Comparison of ENCODE assay signal across 11 cellular contexts in genomic region chr6:107740496-107741190, GRCh38.
DNase-seq lines count a peak whose midpoint lies in the region; ATAC-seq, FAIRE-seq and TF ChIP-seq lines count a peak whose summit lies in the region.
"Had no signal": no experiment of that assay in that cellular context is flagged by ENCODE, and none has a peak within 500 bp of the region (broad histone marks: within the 10 kb centered on the region; RNA-seq: fewer than 3 reads in every experiment).

No MANE protein-coding gene starts in this region.

- no peak for TF ChIP-seq RAD21 in SK-N-SH (IDR thresholded peaks at IDR 0.05; ENCODE audit: low read length)

- DNase-seq in CD4-positive, alpha-beta memory T cell: peak in 3 of 5 donors; percentile 33 to 42 (median 39)
- DNase-seq in T-helper 17 cell (no peak), memory B cell (ENCODE audit: low spot score in 2 of 2) (no peak), tibial artery (no peak), GM10266 (ENCODE audit: extremely low spot score) (no peak), SK-N-SH (no peak), pancreas (no peak)

- peaks cover 0 to 5% (median 0%) of the 10 kb centered on the region in 8 donors for H3K9me3 Mint-ChIP-seq in CD4-positive, alpha-beta memory T cell
- H3K9me3 Mint-ChIP-seq in memory B cell: no peaks in the 10 kb centered on the region

- H3K4me3 Mint-ChIP-seq in CD4-positive, alpha-beta memory T cell: peak overlapping the region; percentile 75 to 91 (median 80)
- peak overlapping the region; percentile 89 for H3K4me3 Mint-ChIP-seq in T-helper 17 cell
- peak overlapping the region; percentile 86 for H3K4me3 Mint-ChIP-seq in memory B cell

- CTCF ChIA-PET in CD4-positive, alpha-beta memory T cell (lab: Charles Lee; ENCODE audit: partially characterized antibody): interaction anchor here (0.8 to 3.9 kb wide), 16 partner anchors 9 to 126 kb away, joined by 3 to 35 read pairs (median 6); partner anchors contain the start of gene SCML4
- CTCF ChIA-PET in SK-N-SH (lab: Yijun Ruan, JAX): interaction anchor here (1.1 to 1.8 kb wide), 2 partner anchors 64 to 108 kb away, joined by 3 to 5 read pairs; no protein-coding TSS in a partner anchor

- no peak for FAIRE-seq in pancreas (lab: Jason Lieb, UNC)
- FAIRE-seq: G401.6, islet of Langerhans had no signal

- no peaks in the 10 kb centered on the region for H3K27me3 ChIP-seq in CD4-positive, alpha-beta memory T cell (ENCODE audit: insufficient read depth, low read length)
- H3K27me3 ChIP-seq in tibial artery (peaks cover 0 to 4% of the 10 kb centered on the region in 2 donors), SK-N-SH (ENCODE audit: insufficient read depth) (0 out of 2 replicates have a peak, but pooled peaks cover 13% of the 10 kb centered on the region), pancreas (no peaks in the 10 kb centered on the region)

- H3K27me3 Mint-ChIP-seq in CD4-positive, alpha-beta memory T cell: no peaks in the 10 kb centered on the region
- H3K27me3 Mint-ChIP-seq in T-helper 17 cell (no peaks in the 10 kb centered on the region), memory B cell (no peaks in the 10 kb centered on the region)

- no peak for TF ChIP-seq EP300 in SK-N-SH (IDR thresholded peaks at IDR 0.05; ENCODE audit: borderline replicate concordance in 1 of 2, low read depth in 1 of 2, low read length in 1 of 2)

- H3F3A ChIP-seq in SK-N-SH (replicated peaks; ENCODE audit: insufficient read depth): no peaks in the 10 kb centered on the region

- no peaks in the 10 kb centered on the region for H3K9me2 ChIP-seq in SK-N-SH

- no peak overlapping the region for H2AFZ ChIP-seq in SK-N-SH (ENCODE audit: low read depth)

- H3K27ac Mint-ChIP-seq in CD4-positive, alpha-beta memory T cell: peak overlapping the region; percentile 89 to 96 (median 92)
- H3K27ac Mint-ChIP-seq in T-helper 17 cell: peak overlapping the region; percentile 98
- peak overlapping the region; percentile 89 for H3K27ac Mint-ChIP-seq in memory B cell

- peaks cover 75 to 86% (median 79%) of the 10 kb centered on the region in 4 donors for H3K4me1 Mint-ChIP-seq in CD4-positive, alpha-beta memory T cell
- H3K4me1 Mint-ChIP-seq in T-helper 17 cell (peaks cover 63% of the 10 kb centered on the region), memory B cell (peaks cover 31% of the 10 kb centered on the region)

- peak overlapping the region; percentile 63 for H3K27ac ChIP-seq in CD4-positive, alpha-beta memory T cell (ENCODE audit: low read depth, low read length)
- H3K27ac ChIP-seq in tibial artery (no peak overlapping the region), SK-N-SH (ENCODE audit: low read depth in 2 of 2, low read length in 1 of 2) (no peak overlapping the region), pancreas (no peak overlapping the region)

- POLR2A ChIA-PET in CD4-positive, alpha-beta memory T cell (lab: Charles Lee; ENCODE audit: partially characterized antibody): interaction anchor here (0.8 to 8.7 kb wide), 15 partner anchors 9 to 107 kb away, joined by 3 to 205 read pairs (median 10); partner anchors contain the start of gene SCML4
- POLR2A ChIA-PET in SK-N-SH (lab: Yijun Ruan, JAX): no interaction called here

- H3K36me3 Mint-ChIP-seq in CD4-positive, alpha-beta memory T cell: peaks cover 58 to 61% of the 10 kb centered on the region in 2 donors
- H3K36me3 Mint-ChIP-seq in T-helper 17 cell (ENCODE audit: low read depth) (peaks cover 13% of the 10 kb centered on the region), memory B cell (peaks cover 39% of the 10 kb centered on the region)

- H3K4me2 ChIP-seq in SK-N-SH: no peak overlapping the region

- peak overlapping the region; percentile 21 to 60 for H3K4me3 ChIP-seq in CD4-positive, alpha-beta memory T cell (ENCODE audit: low read length in 2 of 2)
- H3K4me3 ChIP-seq in tibial artery (no peak overlapping the region), SK-N-SH (ENCODE audit: low read depth in 2 of 2, low read length in 1 of 2) (no peak overlapping the region), pancreas (no peak overlapping the region)
- H3K4me3 ChIP-seq: HAP-1 had no signal

- intact Hi-C loops in CD4-positive, alpha-beta memory T cell (cut with micrococcal nuclease): loop anchor here (2.0 kb wide), 1 partner anchor 16 kb away; no protein-coding TSS in a partner anchor
- intact Hi-C loops in tibial artery (cut with DNase I; ENCODE audit: low total_unique reads): no loop called here
- intact Hi-C loops in pancreas (cut with DNase I): no loop called here

- no peaks in the 10 kb centered on the region for H4K20me1 ChIP-seq in SK-N-SH (ENCODE audit: insufficient read depth)

- H3K4me1 ChIP-seq in CD4-positive, alpha-beta memory T cell (ENCODE audit: insufficient read depth, low read length): peaks cover 74% of the 10 kb centered on the region
- H3K4me1 ChIP-seq in tibial artery (no peaks in the 10 kb centered on the region), SK-N-SH (ENCODE audit: control insufficient read depth in 1 of 2, insufficient read depth in 2 of 2, low read depth in 1 of 2, low read length in 1 of 2) (peaks cover 0 to 2% of the 10 kb centered on the region in 2 experiments; a peak in 1 of 4 replicates), pancreas (no peaks in the 10 kb centered on the region)
- H3K4me1 ChIP-seq: HAP-1 had no signal

- no peaks in the 10 kb centered on the region for H3K9me3 ChIP-seq in CD4-positive, alpha-beta memory T cell (ENCODE audit: control insufficient read depth in 1 of 2, low read length in 2 of 2)
- H3K9me3 ChIP-seq in T-helper 17 cell (ENCODE audit: control insufficient read depth, low read length, poor library complexity, severe bottlenecking): peaks cover 3% of the 10 kb centered on the region
- no peaks in the 10 kb centered on the region for H3K9me3 ChIP-seq in tibial artery
- no peaks in the 10 kb centered on the region for H3K9me3 ChIP-seq in SK-N-SH
- H3K9me3 ChIP-seq in pancreas: no peaks in the 10 kb centered on the region
- H3K9me3 ChIP-seq: HAP-1 had no signal

- 54% methylated on average over 9 of the region's 9 CpGs for WGBS in SK-N-SH (ENCODE audit: low lambda C conversion rate)
- WGBS in pancreas, 2 donors: 80 to 85% methylated on average over 9 of the region's 9 CpGs

- ATAC-seq in GM19328 (IDR thresholded peaks at IDR 0.05; ENCODE audit: unreplicated experiment) (peak; percentile 51), T-helper 17 cell (peak; percentile 13), memory B cell (ENCODE audit: low read depth) (peak; percentile 80), pancreas (no peak)

- no peaks in the 10 kb centered on the region for H3K79me2 ChIP-seq in SK-N-SH (ENCODE audit: insufficient read depth)

- no peak overlapping the region for H3K9ac ChIP-seq in SK-N-SH

- H3K36me3 ChIP-seq in CD4-positive, alpha-beta memory T cell (ENCODE audit: insufficient read depth, low read length): peaks cover 11% of the 10 kb centered on the region
- no peaks in the 10 kb centered on the region for H3K36me3 ChIP-seq in tibial artery
- no peaks in the 10 kb centered on the region for H3K36me3 ChIP-seq in SK-N-SH (replicated peaks in 1 of 2; ENCODE audit: control insufficient read depth in 1 of 2, insufficient read depth in 2 of 2, low read length in 1 of 2)
- no peaks in the 10 kb centered on the region for H3K36me3 ChIP-seq in pancreas
- H3K36me3 ChIP-seq: HAP-1 had no signal

- TF ChIP-seq CTCF in tibial artery (IDR thresholded peaks at IDR 0.05) (no peak), GM10266 (IDR thresholded peaks at IDR 0.05; ENCODE audit: control insufficient read depth, insufficient read depth, low read depth, missing control alignments) (no peak), SK-N-SH (IDR thresholded peaks at IDR 0.05) (no peak), pancreas (IDR thresholded peaks at IDR 0.05) (no peak)

TF ChIP-seq in SK-N-SH, 30 proteins besides CTCF, POLR2A, EP300 and RAD21:
- TF ChIP-seq MAX (IDR thresholded peaks at IDR 0.05; ENCODE audit: low read depth) (no peak), POLR2AphosphoS5 (IDR thresholded peaks at IDR 0.05; ENCODE audit: low read depth, low read length) (no peak), CHD2 (IDR thresholded peaks at IDR 0.05; ENCODE audit: low read length, partially characterized antibody) (no peak), NFIC (IDR thresholded peaks at IDR 0.05; ENCODE audit: borderline replicate concordance) (no peak), ELF1 (IDR thresholded peaks at IDR 0.05) (no peak), SMC3 (IDR thresholded peaks at IDR 0.05; ENCODE audit: low read depth, low read length) (no peak), MXI1 (IDR thresholded peaks at IDR 0.05; ENCODE audit: low read depth, low read length) (no peak), ZBTB33 (IDR thresholded peaks at IDR 0.05; ENCODE audit: borderline replicate concordance, low read depth) (no peak), JUND (IDR thresholded peaks at IDR 0.05) (no peak), FOXJ3 (CRISPR knock-in tag; IDR thresholded peaks at IDR 0.05) (no peak), EZH2phosphoT487 (IDR thresholded peaks at IDR 0.05; ENCODE audit: borderline replicate concordance, low read depth) (no peak)
TF ChIP-seq in SK-N-SH: peak in this region for 0.

Comparison
In these comparisons a context has a peak if more than half of its experiments do, and no peak if none do; other contexts are left out.
1. DNase-seq: peak in CD4-positive, alpha-beta memory T cell (3 of 5); none in T-helper 17 cell (0 of 3), memory B cell (0 of 2), tibial artery (0 of 2), GM10266 (single experiment), SK-N-SH (single experiment) and pancreas (0 of 6).
2. H3K4me3 ChIP-seq: peak in CD4-positive, alpha-beta memory T cell (2 of 2); none in tibial artery (0 of 2), SK-N-SH (0 of 2) and pancreas (0 of 4).
3. ATAC-seq: peak in GM19328 (single experiment), T-helper 17 cell (single experiment) and memory B cell (single experiment); none in pancreas (0 of 4).
4. Peak in every context shown above with its lines, with median percentiles within 50 percentile points of each other: H3K27ac Mint-ChIP-seq and H3K4me3 Mint-ChIP-seq.